In the genomic region with DNA sequence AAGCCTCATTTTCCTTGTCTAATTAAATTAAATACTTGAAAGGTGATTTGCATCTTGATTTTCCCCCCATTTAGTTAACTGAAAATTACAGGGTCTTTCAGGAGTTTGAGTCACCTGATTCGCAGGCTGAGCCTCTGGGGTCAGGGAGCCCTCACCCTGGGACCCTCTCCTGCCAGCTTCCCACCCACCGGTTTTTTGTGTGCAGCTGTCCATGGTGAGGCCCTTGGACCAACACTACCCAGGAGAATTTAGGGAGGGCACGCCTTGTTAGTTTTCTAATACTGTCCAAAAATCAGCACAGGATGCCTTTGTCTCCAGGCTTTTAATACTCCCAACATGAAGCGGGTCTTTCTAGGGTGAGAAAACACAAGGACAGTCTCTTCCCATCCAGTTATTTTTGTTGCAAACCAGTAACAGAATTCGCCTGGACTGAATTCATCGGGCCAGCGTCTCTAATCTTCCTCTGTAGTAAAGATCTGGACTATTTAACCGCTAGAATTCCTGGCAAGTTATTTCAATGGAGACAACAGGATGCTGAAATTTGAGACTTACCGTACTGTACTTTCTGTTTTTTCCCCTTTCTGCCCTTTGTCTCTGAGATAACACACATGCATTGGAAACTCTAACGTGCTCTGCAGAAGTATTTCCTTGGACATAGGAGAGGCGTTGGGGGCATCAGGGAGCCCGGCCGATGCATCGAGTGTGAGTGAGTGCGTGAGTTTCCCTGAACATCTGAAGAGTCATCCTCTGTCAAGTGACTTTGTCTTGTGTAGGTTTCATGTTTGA, we compare ENCODE assay signal across 20 cellular contexts.
A peak's percentile ranks its signal among the peaks of the same experiment; 100 is the strongest.
DNase-seq lines count a peak whose midpoint lies in the region; ATAC-seq and TF ChIP-seq lines count a peak whose summit lies in the region.
"Had no signal": no experiment of that assay in that cellular context is flagged by ENCODE, and none has a peak within 500 bp of the region (broad histone marks: within the 10 kb centered on the region; RNA-seq: fewer than 3 reads in every experiment).

No MANE protein-coding gene starts in this region.

- DNase-seq in M059J (ENCODE audit: low read depth): peak; percentile 48
- DNase-seq in astrocyte of the hippocampus (ENCODE audit: low read depth, low spot score): peak; percentile 40
- DNase-seq in fibroblast of villous mesenchyme (ENCODE audit: low read depth): peak; percentile 59
- DNase-seq in retina: peak; percentile 56
- no peak for DNase-seq in left cardiac atrium
- no peak for DNase-seq in DMS153 (lab: John Stamatoyannopoulos, UW)
- DNase-seq: activated CD4-positive, alpha-beta memory T cell treated with anti-CD3 and anti-CD28 coated beads for 36 hours; GOT3; Karpas-422; kidney glomerular epithelial cell; midbrain; NCI-H1092; NCI-H2081 treated with DMSO at 0.1 percent for 48 hours; NCI-H510A; SHP77 treated with DMSO at 0.1 percent for 48 hours; stimulated activated naive B cell treated with anti-CD40 and anti-IgM and Interleukin-4, amounts not matched to agents 10 μg/mL and 1 μg/mL and 100 μg/mL, for 72 hours; T-helper 17 cell had no signal

- peak overlapping the region; percentile 7 for H3K4me3 ChIP-seq in fibroblast of villous mesenchyme (ENCODE audit: low read depth, low read length)
- H3K4me3 ChIP-seq: right atrium auricular region had no signal

- no peak for ATAC-seq in HG02588 (IDR thresholded peaks at IDR 0.05; ENCODE audit: unreplicated experiment)
- ATAC-seq in left cardiac atrium: no peak
- no peak for ATAC-seq in HG03565 (IDR thresholded peaks at IDR 0.05; ENCODE audit: unreplicated experiment)
- ATAC-seq: stimulated activated naive B cell treated with anti-CD40 and anti-IgM and Interleukin-4, amounts not matched to agents 10 μg/mL and 1 μg/mL and 100 μg/mL, for 72 hours; T-helper 17 cell had no signal

- TF ChIP-seq CTCF in fibroblast of villous mesenchyme (IDR thresholded peaks at IDR 0.05; ENCODE audit: insufficient read depth, low read depth, low read length): no peak

- intact Hi-C loops in left cardiac atrium (cut with DNase I): no loop called here

Comparison
In these comparisons a context has a peak if more than half of its experiments do, and no peak if none do; other contexts are left out.
1. DNase-seq: peak in M059J (single experiment), astrocyte of the hippocampus (single experiment), fibroblast of villous mesenchyme (single experiment) and retina (single experiment); none in left cardiac atrium (single experiment) and DMS153 (single experiment).